9 cellular contexts compared by ENCODE assay signal in genomic region chr10:98404571-98405396, GRCh38. TPM values are rescaled to one million over a fixed set of nuclear protein-coding genes. Genes with fewer than 3 reads are reported as not detected.
DNase-seq lines count a peak whose midpoint lies in the region; ATAC-seq, FAIRE-seq and TF ChIP-seq lines count a peak whose summit lies in the region.
"Had no signal": no experiment of that assay in that cellular context is flagged by ENCODE, and none has a peak within 500 bp of the region (broad histone marks: within the 10 kb centered on the region; RNA-seq: fewer than 3 reads in every experiment).

No MANE protein-coding gene starts in this region.

- H3K36me3 ChIP-seq in BJ (ENCODE audit: control insufficient read depth, insufficient read depth, low read length) (no peaks in the 10 kb centered on the region), OCI-LY3 (replicated peaks; ENCODE audit: low read depth, low read length) (no peaks in the 10 kb centered on the region), thyroid gland (peaks cover 0 to 2% of the 10 kb centered on the region in 2 donors)

- intact Hi-C loops in thyroid gland (cut with DNase I), result no loop called here

- TF ChIP-seq CTCF in BJ (IDR thresholded peaks at IDR 0.05; ENCODE audit: insufficient read depth, low read depth, low read length) (no peak), GM20000 (IDR thresholded peaks at IDR 0.05; ENCODE audit: extremely low read depth, missing control alignments) (no peak), OCI-LY3 (IDR thresholded peaks at IDR 0.05; ENCODE audit: low read depth, low read length) (no peak), foreskin keratinocyte (conservative IDR thresholded peaks at IDR 0.05) (no peak), thyroid gland (IDR thresholded peaks at IDR 0.05) (no peak)

- peak overlapping the region; percentile 87 for H3K9ac ChIP-seq in OCI-LY3 (ENCODE audit: low read length)

- H3K4me2 ChIP-seq in OCI-LY3 (ENCODE audit: low read length), result peak overlapping the region; percentile 84

- DNase-seq in BJ (ENCODE audit: low read depth) (peak; percentile 60), GM20000 (ENCODE audit: low spot score) (peak; percentile 65), foreskin keratinocyte (peak; percentile 35 to 75), thyroid gland (no peak), AML-193 (lab: John Stamatoyannopoulos, UW) (no peak), NCI-H2171 (lab: John Stamatoyannopoulos, UW) (no peak), GM12891 (ENCODE audit: insufficient read length, low spot score) (no peak)
- DNase-seq: heart right ventricle had no signal

- POLR2A ChIA-PET in BJ (lab: Charles Lee), result interaction anchor here (0.7 kb wide), 1 partner anchor 8 kb away, joined by 6 read pairs; no protein-coding TSS in a partner anchor

- WGBS in thyroid gland, 2 donors, result 68 to 80% methylated on average over 8 of the region's 8 CpGs

- no peaks in the 10 kb centered on the region for H3K79me2 ChIP-seq in OCI-LY3 (ENCODE audit: low read length)

- FAIRE-seq in GM12891 (lab: Jason Lieb, UNC), result no peak

- CTCF ChIA-PET in BJ (lab: Yijun Ruan, JAX), result interaction anchor here (0.8 to 1.8 kb wide), 5 partner anchors 9 to 162 kb away, joined by 3 to 9 read pairs (median 4); no protein-coding TSS in a partner anchor

- H3K4me3 ChIP-seq in BJ (ENCODE audit: low read depth, low read length) (no peak overlapping the region), OCI-LY3 (ENCODE audit: low read length) (peak overlapping the region; percentile 72), thyroid gland (replicated peaks in 1 of 3) (no peak overlapping the region)
- H3K4me3 ChIP-seq: heart right ventricle had no signal

- no peak overlapping the region for H2AFZ ChIP-seq in OCI-LY3 (ENCODE audit: low read depth, low read length)

- H3K27ac ChIP-seq in OCI-LY3 (ENCODE audit: low read length) (peak overlapping the region; percentile 99), foreskin keratinocyte (peak overlapping the region; percentile 60), thyroid gland (no peak overlapping the region)
- H3K27ac ChIP-seq: heart right ventricle had no signal

- peaks cover 51% of the 10 kb centered on the region for H3K4me1 ChIP-seq in OCI-LY3 (ENCODE audit: low read length)
- peaks cover 9% of the 10 kb centered on the region for H3K4me1 ChIP-seq in foreskin keratinocyte
- H3K4me1 ChIP-seq in thyroid gland, result no peaks in the 10 kb centered on the region

- ATAC-seq in foreskin keratinocyte, result peak; percentile 76

- H3K9me3 ChIP-seq in OCI-LY3 (ENCODE audit: insufficient read depth, low read length) (no peaks in the 10 kb centered on the region), thyroid gland (no peaks in the 10 kb centered on the region)
- H3K9me3 ChIP-seq: heart right ventricle had no signal

- H3K27me3 ChIP-seq in BJ (ENCODE audit: control insufficient read depth, insufficient read depth, low read length) (no peaks in the 10 kb centered on the region), OCI-LY3 (ENCODE audit: low read depth, low read length) (no peaks in the 10 kb centered on the region), foreskin keratinocyte (no peaks in the 10 kb centered on the region), thyroid gland (no peaks in the 10 kb centered on the region)
- H3K27me3 ChIP-seq: heart right ventricle had no signal

- TF ChIP-seq POLR2A in thyroid gland (IDR thresholded peaks at IDR 0.05) (no peak), GM12891 (IDR thresholded peaks at IDR 0.05; ENCODE audit: low read depth, low read length) (no peak)

- H4K20me1 ChIP-seq in OCI-LY3 (ENCODE audit: insufficient read depth, low read length), result no peaks in the 10 kb centered on the region

TF ChIP-seq in GM12891, 5 proteins besides CTCF, POLR2A, EP300 and RAD21:
- no peak for TF ChIP-seq TAF1 (IDR thresholded peaks at IDR 0.05; ENCODE audit: low read depth, low read length)
- TF ChIP-seq POU2F2 (IDR thresholded peaks at IDR 0.05; ENCODE audit: low read depth, low read length), result no peak
- TF ChIP-seq PAX5 (IDR thresholded peaks at IDR 0.05; ENCODE audit: insufficient read depth, low read length, severe bottlenecking), result no peak
- no peak for TF ChIP-seq SPI1 (IDR thresholded peaks at IDR 0.05; ENCODE audit: low read depth, low read length)
- TF ChIP-seq POLR2AphosphoS5 (IDR thresholded peaks at IDR 0.05; ENCODE audit: low read depth, low read length), result no peak

RNA-seq across cellular contexts. Expression of gene PYROXD2, which starts 10.2 kb away (rescaled TPM):
- polyA plus RNA-seq in BJ (2011; rRNA removed), result 13.9 and 23.1 TPM in 2 replicates
- polyA minus RNA-seq in BJ (2011; rRNA and poly(A)+ RNA removed), result 9.6 and 14.6 TPM in 2 replicates
- 3.3 and 5.6 TPM in 2 replicates for total RNA-seq in foreskin keratinocyte
- polyA plus RNA-seq in foreskin keratinocyte, result 2.1 and 6.2 TPM in 2 replicates
- 10 to 100 TPM in 3 of 4 donors, 1 to 10 TPM in 1; 9.9 to 20.1 (median 12.4) TPM for total RNA-seq in thyroid gland
- 4.9 TPM for polyA plus RNA-seq in GM12891 (2012; ENCODE audit: low read depth, missing spikeins)

RNA-seq across cellular contexts. Expression of gene HPS1, which starts 42.0 kb away (rescaled TPM):
- polyA plus RNA-seq in BJ (2011; rRNA removed) (45.8 and 88.8 TPM in 2 replicates), foreskin keratinocyte (37.8 and 41.7 TPM in 2 replicates)
- polyA minus RNA-seq in BJ (2011; rRNA and poly(A)+ RNA removed), result 39.3 and 51.3 TPM in 2 replicates
- total RNA-seq in foreskin keratinocyte (36.4 and 39.0 TPM in 2 replicates), thyroid gland (10 to 100 TPM; 48.6 to 66.7 (median 60.5) TPM)
- polyA plus RNA-seq in GM12891 (2012; ENCODE audit: low read depth, missing spikeins), result 44.0 TPM

Comparison
In these comparisons a context has a peak if more than half of its experiments do, and no peak if none do; other contexts are left out.
1. DNase-seq: peak in BJ (single experiment), GM20000 (single experiment) and foreskin keratinocyte (2 of 2); none in thyroid gland (0 of 2), AML-193 (0 of 2), NCI-H2171 (single experiment) and GM12891 (single experiment).
2. H3K27ac ChIP-seq: peak in OCI-LY3 (single experiment) and foreskin keratinocyte (single experiment); none in thyroid gland (0 of 3).